Comparison of ENCODE assay signal across 23 cellular contexts in the genomic region with DNA sequence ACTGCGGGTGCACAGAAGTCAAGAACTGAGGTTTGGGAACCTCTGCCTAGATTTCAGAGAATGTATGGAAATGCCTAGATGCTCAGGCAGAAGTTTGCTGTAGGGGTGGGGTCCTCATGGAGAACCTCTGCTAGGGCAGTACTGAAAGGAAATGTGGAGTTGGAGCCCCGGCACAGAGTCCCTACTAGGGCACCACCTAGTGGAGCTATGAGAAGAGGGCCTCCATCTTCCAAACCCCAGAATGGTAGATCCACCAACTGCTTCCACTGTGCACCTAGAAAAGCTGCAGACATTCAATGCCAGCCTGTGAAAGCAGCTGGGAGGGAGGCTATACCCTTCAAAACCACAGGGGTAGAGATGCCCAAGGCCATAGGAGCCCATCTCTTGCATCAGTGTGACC.
DNase-seq lines count a peak whose midpoint lies in the region; ATAC-seq and TF ChIP-seq lines count a peak whose summit lies in the region.
"Had no signal": no experiment of that assay in that cellular context is flagged by ENCODE, and none has a peak within 500 bp of the region (broad histone marks: within the 10 kb centered on the region; RNA-seq: fewer than 3 reads in every experiment).

No MANE protein-coding gene starts in this region.

- H3K79me2 ChIP-seq in osteoblast (ENCODE audit: insufficient read depth, low read length): no peaks in the 10 kb centered on the region

- no peaks in the 10 kb centered on the region for H3K27me3 Mint-ChIP-seq in activated CD8-positive, alpha-beta memory T cell treated with anti-CD3 and anti-CD28 coated beads, Interleukin-2, amount 10 ng/mL, durations not matched to agents 7 days and 5 days
- H3K27me3 Mint-ChIP-seq: CD4-positive, CD25-positive, alpha-beta regulatory T cell; central memory CD8-positive, alpha-beta T cell; IgD-negative memory B cell had no signal

- H3K18ac ChIP-seq in IMR-90 (ENCODE audit: low read depth, low read length): no peak overlapping the region

- H3K4me1 ChIP-seq in IMR-90 (ENCODE audit: control insufficient read depth, insufficient read depth, low read length) (no peaks in the 10 kb centered on the region), osteoblast (ENCODE audit: insufficient read depth, low read length) (no peaks in the 10 kb centered on the region)
- H3K4me1 ChIP-seq: lower lobe of right lung, psoas muscle, uterus had no signal

- 80% methylated on average over 1 of the region's 2 CpGs; no CpG with 5 or more reads in 1 of the 2 experiments for WGBS in IMR-90 (ENCODE audit: extremely low coverage in 2 of 2, insufficient read length in 1 of 2), 2 experiments

- H3K4me3 ChIP-seq in IMR-90 (ENCODE audit: insufficient read depth, low read depth, low read length) (no peak overlapping the region), osteoblast (ENCODE audit: insufficient read depth, low read length) (no peak overlapping the region)
- H3K4me3 ChIP-seq: lower lobe of right lung, psoas muscle, uterus had no signal

- H3K14ac ChIP-seq in IMR-90 (replicated peaks; ENCODE audit: low read depth, low read length): no peak overlapping the region

- no peaks in the 10 kb centered on the region for H3K4me1 Mint-ChIP-seq in activated CD8-positive, alpha-beta memory T cell treated with anti-CD3 and anti-CD28 coated beads, Interleukin-2, amount 10 ng/mL, durations not matched to agents 7 days and 5 days
- H3K4me1 Mint-ChIP-seq: activated naive CD4-positive, alpha-beta T cell treated with anti-CD3 and anti-CD28 coated beads, Interleukin-2, amount 50 U/mL, for 24 hours; CD4-positive, CD25-positive, alpha-beta regulatory T cell; central memory CD8-positive, alpha-beta T cell; IgD-negative memory B cell had no signal

- H3K36me3 Mint-ChIP-seq in activated CD8-positive, alpha-beta memory T cell treated with anti-CD3 and anti-CD28 coated beads, Interleukin-2, amount 10 ng/mL, durations not matched to agents 7 days and 5 days: no peaks in the 10 kb centered on the region
- H3K36me3 Mint-ChIP-seq: CD4-positive, CD25-positive, alpha-beta regulatory T cell; IgD-negative memory B cell had no signal

- no peak overlapping the region for H4K5ac ChIP-seq in IMR-90 (ENCODE audit: low read depth, low read length)

- no peak overlapping the region for H3K27ac Mint-ChIP-seq in activated CD8-positive, alpha-beta memory T cell treated with anti-CD3 and anti-CD28 coated beads, Interleukin-2, amount 10 ng/mL, durations not matched to agents 7 days and 5 days
- H3K27ac Mint-ChIP-seq: activated naive CD4-positive, alpha-beta T cell treated with anti-CD3 and anti-CD28 coated beads, Interleukin-2, amount 50 U/mL, for 24 hours; CD4-positive, CD25-positive, alpha-beta regulatory T cell; IgD-negative memory B cell had no signal

- in situ Hi-C loops in IMR-90 (cut with MboI; ENCODE audit: low sequenced_read_pairs): no loop called here

- no peak overlapping the region for H3K23ac ChIP-seq in IMR-90 (ENCODE audit: low read depth, low read length)

- TF ChIP-seq POLR2A in IMR-90 (IDR thresholded peaks at IDR 0.05; ENCODE audit: low read depth, low read length): no peak

- no peak overlapping the region for H2AFZ ChIP-seq in IMR-90 (replicated peaks; ENCODE audit: low read length, poor library complexity)
- no peak overlapping the region for H2AFZ ChIP-seq in osteoblast (ENCODE audit: low read length)

- DNase-seq in stimulated activated CD4-positive, alpha-beta T cell treated with anti-CD3 and anti-CD28 coated beads, Interleukin-15, amount 100 ng/mL, for 24 hours: peak; percentile 1
- DNase-seq in stimulated activated CD4-positive, alpha-beta T cell treated with anti-CD3 and anti-CD28 coated beads, Interleukin-2, amount 100 ng/mL, for 48 hours: no peak
- no peak for DNase-seq in IMR-90
- peak; percentile 9 for DNase-seq in UCSD-AML1 (lab: John Stamatoyannopoulos, UW; ENCODE audit: unreplicated experiment)
- no peak for DNase-seq in osteoblast (ENCODE audit: insufficient read length, low spot score, missing footprints)
- no peak for DNase-seq in activated CD8-positive, alpha-beta memory T cell treated with anti-CD3 and anti-CD28 coated beads, Interleukin-2, amount 10 ng/mL, durations not matched to agents 7 days and 5 days
- DNase-seq in stimulated activated naive CD4-positive, alpha-beta T cell treated with Interleukin-2 at 50 U/mL for 16 hours (lab: John Stamatoyannopoulos, UW): no peak
- no peak for DNase-seq in posterior cingulate gyrus
- DNase-seq: anterior cingulate cortex, erythroblast, foreskin melanocyte, H7, kidney, lower lobe of right lung, NCI-H524 treated with DMSO at 0.1 percent for 48 hours, psoas muscle, SW 1271, uterus had no signal

- no peak overlapping the region for H4K8ac ChIP-seq in IMR-90 (ENCODE audit: low read depth in 2 of 2, low read length in 2 of 2)

- intact Hi-C loops in IMR-90 (cut with micrococcal nuclease) (no loop called here), posterior cingulate gyrus (cut with DNase I) (no loop called here)

- H2AK5ac ChIP-seq in IMR-90 (ENCODE audit: low read depth, low read length): no peak overlapping the region

- TF ChIP-seq CTCF in IMR-90 (conservative IDR thresholded peaks at IDR 0.05; ENCODE audit: low read depth, low read length) (0 out of 2 replicates have a peak, but pooled peaks have one; percentile 13), osteoblast (IDR thresholded peaks at IDR 0.05; ENCODE audit: extremely low read depth, low read depth, low read length) (peak; percentile 33)

- no peaks in the 10 kb centered on the region for H3K9me3 Mint-ChIP-seq in activated CD8-positive, alpha-beta memory T cell treated with anti-CD3 and anti-CD28 coated beads, Interleukin-2, amount 10 ng/mL, durations not matched to agents 7 days and 5 days (ENCODE audit: low read depth)
- H3K9me3 Mint-ChIP-seq: activated naive CD4-positive, alpha-beta T cell treated with anti-CD3 and anti-CD28 coated beads, Interleukin-2, amount 50 U/mL, for 24 hours had no signal

- H4K20me1 ChIP-seq in IMR-90 (ENCODE audit: insufficient read depth, low read length) (no peaks in the 10 kb centered on the region), osteoblast (ENCODE audit: insufficient read depth, low read length) (no peaks in the 10 kb centered on the region)

- no peak overlapping the region for H2BK5ac ChIP-seq in IMR-90 (ENCODE audit: low read depth, low read length, poor library complexity, severe bottlenecking)

- ATAC-seq in IMR-90 (ENCODE audit: low read depth): no peak
- no peak for ATAC-seq in activated CD8-positive, alpha-beta memory T cell treated with anti-CD3 and anti-CD28 coated beads, Interleukin-2, amount 10 ng/mL, durations not matched to agents 7 days and 5 days
- ATAC-seq: activated CD4-positive, CD25-positive, alpha-beta regulatory T cell treated with anti-CD3 and anti-CD28 coated beads, Interleukin-2, amount 50 U/mL, for 24 hours; lower lobe of right lung; psoas muscle had no signal

- H3K4me2 ChIP-seq in IMR-90 (ENCODE audit: low read depth, low read length): no peak overlapping the region
- H3K4me2 ChIP-seq in osteoblast (ENCODE audit: insufficient read depth, low read length): no peak overlapping the region

- POLR2A ChIA-PET in IMR-90 (lab: Charles Lee; ENCODE audit: unreplicated experiment): no interaction called here

- H3K9ac ChIP-seq in IMR-90 (ENCODE audit: low read depth, low read length): no peak overlapping the region

- no peak overlapping the region for H4K91ac ChIP-seq in IMR-90 (ENCODE audit: insufficient read depth, low read depth, low read length)

- no peak overlapping the region for H2BK20ac ChIP-seq in IMR-90 (ENCODE audit: low read depth, low read length)

- TF ChIP-seq RAD21 in IMR-90 (IDR thresholded peaks at IDR 0.05; ENCODE audit: low read length): 0 out of 2 replicates have a peak, but pooled peaks have one; percentile 19

- no peaks in the 10 kb centered on the region for H3K9me1 ChIP-seq in IMR-90 (ENCODE audit: insufficient read depth, low read length)

- CTCF ChIA-PET in IMR-90 (lab: Yijun Ruan, JAX): no interaction called here
- CTCF ChIA-PET in activated CD8-positive, alpha-beta memory T cell treated with anti-CD3 and anti-CD28 coated beads, Interleukin-2, amount 10 ng/mL, durations not matched to agents 7 days and 5 days (lab: Charles Lee): no interaction called here

- H3K4me3 Mint-ChIP-seq in activated CD8-positive, alpha-beta memory T cell treated with anti-CD3 and anti-CD28 coated beads, Interleukin-2, amount 10 ng/mL, durations not matched to agents 7 days and 5 days: no peak overlapping the region
- H3K4me3 Mint-ChIP-seq: activated naive CD4-positive, alpha-beta T cell treated with anti-CD3 and anti-CD28 coated beads, Interleukin-2, amount 50 U/mL, for 24 hours; CD4-positive, CD25-positive, alpha-beta regulatory T cell; central memory CD8-positive, alpha-beta T cell; IgD-negative memory B cell had no signal

- H3K36me3 ChIP-seq in IMR-90 (ENCODE audit: control insufficient read depth, insufficient read depth, low read length) (no peaks in the 10 kb centered on the region), osteoblast (ENCODE audit: insufficient read depth, low read length) (no peaks in the 10 kb centered on the region)
- H3K36me3 ChIP-seq: lower lobe of right lung, uterus had no signal

- no peak overlapping the region for H2BK15ac ChIP-seq in IMR-90 (ENCODE audit: low read depth, low read length)

- H3K27ac ChIP-seq in IMR-90 (ENCODE audit: insufficient read depth, low read length) (no peak overlapping the region), osteoblast (ENCODE audit: low read depth, low read length) (no peak overlapping the region)
- H3K27ac ChIP-seq: lower lobe of right lung, psoas muscle, uterus had no signal

- H3K56ac ChIP-seq in IMR-90 (ENCODE audit: extremely low read depth, insufficient read depth, low read length): no peak overlapping the region

- H3K79me1 ChIP-seq in IMR-90 (ENCODE audit: low read depth in 1 of 2, low read length in 2 of 2): no peaks in the 10 kb centered on the region

- no TSS peak for BruUV-seq in IMR-90 (replicated peaks; lab: Mats Ljungman, UMichigan)

- H3K27me3 ChIP-seq in IMR-90 (ENCODE audit: control insufficient read depth, insufficient read depth, low read length): no peaks in the 10 kb centered on the region
- H3K27me3 ChIP-seq in osteoblast (ENCODE audit: insufficient read depth, low read length): no peaks in the 10 kb centered on the region
- H3K27me3 ChIP-seq: uterus had no signal

- no peak overlapping the region for H3K4ac ChIP-seq in IMR-90 (ENCODE audit: low read depth, low read length)

- no peak overlapping the region for H2AK9ac ChIP-seq in IMR-90 (replicated peaks; ENCODE audit: low read depth, low read length, poor library complexity)

- H2BK120ac ChIP-seq in IMR-90 (ENCODE audit: low read depth, low read length): no peak overlapping the region

- dilution Hi-C loops in IMR-90 (cut with HindIII; ENCODE audit: low sequenced_read_pairs, unreplicated experiment): no loop called here

- H3K9me3 ChIP-seq in IMR-90 (ENCODE audit: control insufficient read depth, insufficient read depth, low read length) (no peaks in the 10 kb centered on the region), osteoblast (ENCODE audit: low read depth, low read length) (no peaks in the 10 kb centered on the region)
- H3K9me3 ChIP-seq: lower lobe of right lung, psoas muscle, uterus had no signal

TF ChIP-seq in IMR-90, 13 proteins besides CTCF, POLR2A, EP300 and RAD21 (continues in another document):
- TF ChIP-seq MXI1 (IDR thresholded peaks at IDR 0.05; ENCODE audit: borderline replicate concordance, low read depth, low read length) (no peak), RFX5 (IDR thresholded peaks at IDR 0.05; ENCODE audit: low read depth, low read length) (no peak)

Comparison
In these comparisons a context has a peak if more than half of its experiments do, and no peak if none do; other contexts are left out.
1. DNase-seq: peak in stimulated activated CD4-positive, alpha-beta T cell treated with anti-CD3 and anti-CD28 coated beads, Interleukin-15, amount 100 ng/mL, for 24 hours (single experiment) and UCSD-AML1 (single experiment); none in stimulated activated CD4-positive, alpha-beta T cell treated with anti-CD3 and anti-CD28 coated beads, Interleukin-2, amount 100 ng/mL, for 48 hours (0 of 2), IMR-90 (single experiment), osteoblast (single experiment), activated CD8-positive, alpha-beta memory T cell treated with anti-CD3 and anti-CD28 coated beads, Interleukin-2, amount 10 ng/mL, durations not matched to agents 7 days and 5 days (single experiment), stimulated activated naive CD4-positive, alpha-beta T cell treated with Interleukin-2 at 50 U/mL for 16 hours (single experiment) and posterior cingulate gyrus (0 of 10).